ENCODE assay signal across 8 cellular contexts in the genomic region with DNA sequence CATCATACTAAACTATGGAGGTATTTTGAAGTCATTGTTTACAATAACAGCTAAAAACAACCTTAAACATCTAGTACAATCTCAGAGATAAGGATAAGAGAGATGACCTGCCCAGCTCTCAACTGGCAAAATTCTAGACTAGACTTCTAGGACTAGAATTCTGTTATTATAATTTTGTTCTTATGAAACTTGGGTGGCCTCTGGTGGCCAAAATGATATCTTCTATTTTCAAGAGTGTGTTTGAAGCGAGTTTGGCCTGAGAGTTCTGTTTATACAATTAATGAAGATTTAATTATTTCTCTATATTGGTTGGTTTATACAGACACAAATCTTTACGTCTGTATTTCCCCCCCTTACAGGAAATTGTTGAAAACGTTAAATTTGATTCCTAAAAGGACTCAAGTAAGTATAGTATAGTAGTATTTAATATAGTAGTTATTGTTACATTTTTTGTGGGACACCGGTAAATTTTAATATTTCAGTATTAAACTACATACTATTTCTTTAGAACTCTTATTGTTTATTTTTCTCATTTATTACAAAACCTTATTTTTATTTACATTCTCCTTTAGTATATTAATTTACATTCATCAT. TPM values are rescaled to one million over a fixed set of nuclear protein-coding genes. Genes with fewer than 3 reads are reported as not detected.
A peak's percentile ranks its signal among the peaks of the same experiment; 100 is the strongest.
DNase-seq lines count a peak whose midpoint lies in the region; ATAC-seq lines count a peak whose summit lies in the region.

No MANE protein-coding gene starts in this region.

- peak overlapping the region in 1 of 3 donors; percentile 57 for H3K27ac Mint-ChIP-seq in CD4-positive, CD25-positive, alpha-beta regulatory T cell
- no peak overlapping the region for H3K27ac Mint-ChIP-seq in stimulated activated naive B cell treated with anti-CD40 and anti-IgM and Interleukin-4, amounts not matched to agents 10 μg/mL and 1 μg/mL and 100 μg/mL, for 72 hours

- H3K4me3 ChIP-seq in CD4-positive, CD25-positive, alpha-beta regulatory T cell (ENCODE audit: low read depth, low read length), result no peak overlapping the region

- peaks cover 43 to 76% (median 62%) of the 10 kb centered on the region in 4 donors for H3K4me1 Mint-ChIP-seq in CD4-positive, CD25-positive, alpha-beta regulatory T cell
- H3K4me1 Mint-ChIP-seq in stimulated activated naive B cell treated with anti-CD40 and anti-IgM and Interleukin-4, amounts not matched to agents 10 μg/mL and 1 μg/mL and 100 μg/mL, for 72 hours, result peaks cover 28 to 56% of the 10 kb centered on the region in 2 donors

- no peaks in the 10 kb centered on the region for H3K27me3 Mint-ChIP-seq in CD4-positive, CD25-positive, alpha-beta regulatory T cell
- no peaks in the 10 kb centered on the region for H3K27me3 Mint-ChIP-seq in stimulated activated naive B cell treated with anti-CD40 and anti-IgM and Interleukin-4, amounts not matched to agents 10 μg/mL and 1 μg/mL and 100 μg/mL, for 72 hours

- H3K36me3 Mint-ChIP-seq in CD4-positive, CD25-positive, alpha-beta regulatory T cell, result peaks cover 3% of the 10 kb centered on the region
- H3K36me3 Mint-ChIP-seq in stimulated activated naive B cell treated with anti-CD40 and anti-IgM and Interleukin-4, amounts not matched to agents 10 μg/mL and 1 μg/mL and 100 μg/mL, for 72 hours, result peaks cover 3 to 8% of the 10 kb centered on the region in 2 donors

- H3K4me3 Mint-ChIP-seq in CD4-positive, CD25-positive, alpha-beta regulatory T cell, result peak overlapping the region in 2 of 4 donors; percentile 28 to 62
- H3K4me3 Mint-ChIP-seq in stimulated activated naive B cell treated with anti-CD40 and anti-IgM and Interleukin-4, amounts not matched to agents 10 μg/mL and 1 μg/mL and 100 μg/mL, for 72 hours, result no peak overlapping the region

- H3K9me3 Mint-ChIP-seq in CD4-positive, CD25-positive, alpha-beta regulatory T cell, result no peaks in the 10 kb centered on the region
- H3K9me3 Mint-ChIP-seq in stimulated activated naive B cell treated with anti-CD40 and anti-IgM and Interleukin-4, amounts not matched to agents 10 μg/mL and 1 μg/mL and 100 μg/mL, for 72 hours, result no peaks in the 10 kb centered on the region

- intact Hi-C loops in left ventricle myocardium superior (cut with micrococcal nuclease), result loop anchor here (5.0 to 10.0 kb wide), 2 partner anchors 95 to 1058 kb away; a partner anchor contains a TSS

- H3K27me3 ChIP-seq in CD4-positive, CD25-positive, alpha-beta regulatory T cell (ENCODE audit: control insufficient read depth, insufficient read depth, low read length), result no peaks in the 10 kb centered on the region

- H3K36me3 ChIP-seq in CD4-positive, CD25-positive, alpha-beta regulatory T cell (ENCODE audit: control insufficient read depth, insufficient read depth, low read length), result peaks cover 14% of the 10 kb centered on the region

- ATAC-seq in CD4-positive, CD25-positive, alpha-beta regulatory T cell (ENCODE audit: low read depth in 2 of 2), result peak in 1 of 2 donors; percentile 64
- ATAC-seq in GM18511 (IDR thresholded peaks at IDR 0.05; ENCODE audit: unreplicated experiment) (peak; percentile 85), HG03095 (IDR thresholded peaks at IDR 0.05; ENCODE audit: unreplicated experiment) (peak; percentile 88), left ventricle myocardium superior (peak; percentile 51), GM21360 (IDR thresholded peaks at IDR 0.05; ENCODE audit: unreplicated experiment) (no peak)
- ATAC-seq in stimulated activated naive B cell treated with anti-CD40 and anti-IgM and Interleukin-4, amounts not matched to agents 10 μg/mL and 1 μg/mL and 100 μg/mL, for 72 hours (replicated peaks), result peak; percentile 64 to 67

- peak in 2 of 3 donors; percentile 51 to 69 for DNase-seq in CD4-positive, CD25-positive, alpha-beta regulatory T cell
- DNase-seq in NCI-H2171 treated with DMSO at 0.1 percent for 48 hours (lab: John Stamatoyannopoulos, UW) (peak; percentile 51), amniotic epithelial cell (ENCODE audit: low read depth) (peak; percentile 48), left ventricle myocardium superior (no peak)
- no peak for DNase-seq in stimulated activated naive B cell treated with anti-CD40 and anti-IgM and Interleukin-4, amounts not matched to agents 10 μg/mL and 1 μg/mL and 100 μg/mL, for 72 hours

- H3K27ac ChIP-seq in CD4-positive, CD25-positive, alpha-beta regulatory T cell (ENCODE audit: insufficient read depth, low read length, poor library complexity, severe bottlenecking), result no peak overlapping the region

- H3K4me1 ChIP-seq in CD4-positive, CD25-positive, alpha-beta regulatory T cell (ENCODE audit: control insufficient read depth, insufficient read depth, low read length, poor library complexity, severe bottlenecking), result peaks cover 44% of the 10 kb centered on the region

- no peaks in the 10 kb centered on the region for H3K9me3 ChIP-seq in CD4-positive, CD25-positive, alpha-beta regulatory T cell (ENCODE audit: control insufficient read depth in 2 of 2, low read length in 2 of 2)

RNA-seq across cellular contexts. Expression of a gene that starts 6.4 kb away (rescaled TPM):
- total RNA-seq in CD4-positive, CD25-positive, alpha-beta regulatory T cell, result 102 TPM
- 100 to 1,000 TPM; 158 to 186 (median 182) TPM for polyA plus RNA-seq in CD4-positive, CD25-positive, alpha-beta regulatory T cell
- 27.8 TPM for total RNA-seq in left ventricle myocardium superior

RNA-seq across cellular contexts. Expression of a gene that starts 6.5 kb away (rescaled TPM):
- 36.7 TPM for total RNA-seq in CD4-positive, CD25-positive, alpha-beta regulatory T cell
- polyA plus RNA-seq in CD4-positive, CD25-positive, alpha-beta regulatory T cell, result 100 to 1,000 TPM in 1 of 4 donors, 10 to 100 TPM in 3; 81.8 to 150 (median 88.0) TPM
- 58.6 TPM for total RNA-seq in left ventricle myocardium superior

Comparison
In these comparisons a context has a peak if more than half of its experiments do, and no peak if none do; other contexts are left out.
1. DNase-seq: peak in CD4-positive, CD25-positive, alpha-beta regulatory T cell (2 of 3), NCI-H2171 treated with DMSO at 0.1 percent for 48 hours (single experiment) and amniotic epithelial cell (single experiment); none in left ventricle myocardium superior (single experiment) and stimulated activated naive B cell treated with anti-CD40 and anti-IgM and Interleukin-4, amounts not matched to agents 10 μg/mL and 1 μg/mL and 100 μg/mL, for 72 hours (single experiment).